ENCODE assay signal across 15 cellular contexts in the genomic region with DNA sequence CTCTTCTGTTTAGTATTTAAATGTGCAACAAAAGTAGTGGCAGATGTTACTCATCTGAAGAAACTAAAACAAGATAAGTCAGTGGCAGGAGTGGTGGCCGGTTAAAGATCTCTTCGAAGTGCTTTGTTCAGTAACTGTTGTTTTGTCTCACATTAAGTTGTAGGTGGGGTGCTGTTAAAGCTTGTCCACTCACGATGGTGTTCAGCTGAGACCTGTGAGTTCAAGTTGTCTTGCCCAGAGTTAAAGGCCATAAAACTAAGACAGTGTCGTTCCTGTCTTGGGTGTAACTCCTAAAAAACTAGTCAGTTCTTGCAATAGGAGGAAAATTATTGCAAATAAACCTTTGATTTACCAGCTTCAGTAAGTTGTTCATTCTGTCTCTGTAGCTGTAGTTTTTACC. TPM values are rescaled to one million over a fixed set of nuclear protein-coding genes. Genes with fewer than 3 reads are reported as not detected.
DNase-seq lines count a peak whose midpoint lies in the region; ATAC-seq and TF ChIP-seq lines count a peak whose summit lies in the region.
"Had no signal": no experiment of that assay in that cellular context is flagged by ENCODE, and none has a peak within 500 bp of the region (broad histone marks: within the 10 kb centered on the region; RNA-seq: fewer than 3 reads in every experiment).

No MANE protein-coding gene starts in this region.

- peak overlapping the region; percentile 93 for H4K8ac ChIP-seq in mesendoderm (ENCODE audit: low read depth, low read length)

- no peak overlapping the region for H2BK5ac ChIP-seq in mesendoderm (ENCODE audit: low read length)

- in situ Hi-C loops in brain microvascular endothelial cell (cut with HindIII; ENCODE audit: low pct_ligation_motif_present, low sequenced_read_pairs), result no loop called here

- no CpG with 5 or more reads among the region's 4 CpGs for WGBS in mesendoderm (ENCODE audit: extremely low coverage, insufficient coverage, low lambda C conversion rate)

- no peak overlapping the region for H2BK15ac ChIP-seq in mesendoderm (replicated peaks; ENCODE audit: low read depth)

- no peak for ATAC-seq in thoracic aorta (ENCODE audit: insufficient number of reproducible peaks, low FRiP score, low read depth)

- no peak overlapping the region for H3K4ac ChIP-seq in mesendoderm (ENCODE audit: low read depth, low read length)

- H2AK5ac ChIP-seq in mesendoderm (ENCODE audit: low read length), result no peak overlapping the region

- H3K4me3 ChIP-seq in coronary artery (peak overlapping the region; percentile 49), mesendoderm (ENCODE audit: low read length) (no peak overlapping the region), thoracic aorta (peak overlapping the region; percentile 69), brain microvascular endothelial cell (ENCODE audit: low read depth, low read length) (no peak overlapping the region)
- H3K4me3 ChIP-seq: SJSA1 had no signal

- H3K23ac ChIP-seq in mesendoderm (ENCODE audit: low read length), result no peak overlapping the region

- peak; percentile 63 for DNase-seq in NCI-H1694 treated with DMSO at 0.1 percent for 48 hours (lab: John Stamatoyannopoulos, UW)
- DNase-seq in NCI-H1694 (lab: John Stamatoyannopoulos, UW), result no peak
- DNase-seq in coronary artery (ENCODE audit: low spot score), result no peak
- no peak for DNase-seq in mesendoderm
- DNase-seq in thoracic aorta (ENCODE audit: low spot score), result no peak
- no peak for DNase-seq in caudate nucleus (lab: John Stamatoyannopoulos, UW)
- DNase-seq in brain microvascular endothelial cell, result no peak
- no peak for DNase-seq in T-helper 1 cell
- DNase-seq: ACHN; activated B cell treated with CpG ODN at 0.5 μM for 24 hours; activated T-cell treated with anti-CD3 and anti-CD28 coated beads for 4 hours; amniotic stem cell; DND-41; effector CD8-positive, alpha-beta T cell had no signal

- no peaks in the 10 kb centered on the region for H3K36me3 ChIP-seq in mesendoderm (ENCODE audit: control insufficient read depth, insufficient read depth, low read length)
- no peaks in the 10 kb centered on the region for H3K36me3 ChIP-seq in thoracic aorta
- no peaks in the 10 kb centered on the region for H3K36me3 ChIP-seq in brain microvascular endothelial cell (replicated peaks)
- H3K36me3 ChIP-seq: SJSA1 had no signal

- H3K4me2 ChIP-seq in mesendoderm (ENCODE audit: low read length), result no peak overlapping the region

- peak overlapping the region; percentile 40 for H3K56ac ChIP-seq in mesendoderm (ENCODE audit: low read length)

- H3K18ac ChIP-seq in mesendoderm (ENCODE audit: low read length), result peak overlapping the region; percentile 84

- TF ChIP-seq CTCF in coronary artery (IDR thresholded peaks at IDR 0.05) (no peak), thoracic aorta (IDR thresholded peaks at IDR 0.05) (no peak), brain microvascular endothelial cell (IDR thresholded peaks at IDR 0.05; ENCODE audit: low read depth, low read length, missing control alignments) (no peak)

- no peaks in the 10 kb centered on the region for H3K79me2 ChIP-seq in mesendoderm (ENCODE audit: control insufficient read depth, insufficient read depth, low read length)

- H3K27ac ChIP-seq in coronary artery (peak overlapping the region in 1 of 2 donors; percentile 54), mesendoderm (ENCODE audit: low read depth, low read length) (no peak overlapping the region), thoracic aorta (peak overlapping the region; percentile 45 to 59), caudate nucleus (ENCODE audit: low read depth, low read length) (no peak overlapping the region), brain microvascular endothelial cell (no peak overlapping the region)
- H3K27ac ChIP-seq: SJSA1 had no signal

- peaks cover 11% of the 10 kb centered on the region for H3K4me1 ChIP-seq in mesendoderm (ENCODE audit: control insufficient read depth, low read depth, low read length)
- H3K4me1 ChIP-seq in thoracic aorta (ENCODE audit: control insufficient read depth in 1 of 2, low read depth in 2 of 2), result peaks cover 3 to 23% of the 10 kb centered on the region in 2 donors
- H3K4me1 ChIP-seq: SJSA1 had no signal

- no peaks in the 10 kb centered on the region for H3K27me3 ChIP-seq in mesendoderm (ENCODE audit: insufficient read depth, low read length, poor library complexity)
- H3K27me3 ChIP-seq in thoracic aorta (replicated peaks; ENCODE audit: insufficient read depth), result no peaks in the 10 kb centered on the region
- no peaks in the 10 kb centered on the region for H3K27me3 ChIP-seq in brain microvascular endothelial cell (replicated peaks)

- no peaks in the 10 kb centered on the region for H3K9me3 ChIP-seq in thoracic aorta
- H3K9me3 ChIP-seq: SJSA1 had no signal

- no peaks in the 10 kb centered on the region for H3K79me1 ChIP-seq in mesendoderm (ENCODE audit: low read length)

- H2BK120ac ChIP-seq in mesendoderm (ENCODE audit: low read depth, low read length), result no peak overlapping the region

- H3K9ac ChIP-seq in mesendoderm (ENCODE audit: low read length), result no peak overlapping the region

- H4K5ac ChIP-seq in mesendoderm (ENCODE audit: low read length), result no peak overlapping the region

RNA-seq across cellular contexts. Expression of a gene that starts 0.9 kb away (rescaled TPM):
- 0.14 TPM for polyA plus RNA-seq in mesendoderm (2013, experiment 1 of 2)
- 0.10 TPM for polyA plus RNA-seq in mesendoderm (2013, experiment 2 of 2)
- total RNA-seq in thoracic aorta, result 10 to 100 TPM; 16.7 to 17.6 TPM
- total RNA-seq: activated B cell treated with CpG ODN at 0.5 μM for 24 hours, SJSA1 had no signal

Comparison
In these comparisons a context has a peak if more than half of its experiments do, and no peak if none do; other contexts are left out.
1. H3K27ac ChIP-seq: peak in thoracic aorta (2 of 2); none in mesendoderm (single experiment), caudate nucleus (single experiment) and brain microvascular endothelial cell (single experiment).
2. H3K4me3 ChIP-seq: peak in coronary artery (single experiment) and thoracic aorta (single experiment); none in mesendoderm (single experiment) and brain microvascular endothelial cell (single experiment).